1 cellular context compared by ENCODE assay signal in genomic region chr3:19645093-19645492, GRCh38.
TF ChIP-seq lines count a peak whose summit lies in the region.

No MANE protein-coding gene starts in this region.

TF ChIP-seq in GM23338, 12 proteins besides CTCF, POLR2A, EP300 and RAD21 (continued from another document):
- TF ChIP-seq ZNF114 (CRISPR knock-in tag; IDR thresholded peaks at IDR 0.05) (no peak), ZNF331 (CRISPR knock-in tag; IDR thresholded peaks at IDR 0.05; ENCODE audit: low read depth) (no peak), JUNB (IDR thresholded peaks at IDR 0.05; ENCODE audit: unreplicated experiment) (no peak), ETS1 (IDR thresholded peaks at IDR 0.05) (no peak), CREB1 (CRISPR knock-in tag; IDR thresholded peaks at IDR 0.05; ENCODE audit: low read depth) (no peak), NANOG (IDR thresholded peaks at IDR 0.05; ENCODE audit: borderline replicate concordance) (no peak)
